8 cellular contexts compared by ENCODE assay signal in genomic region chr9:121074370-121075250, GRCh38. TPM values are rescaled to one million over a fixed set of nuclear protein-coding genes. Genes with fewer than 3 reads are reported as not detected.
A peak's percentile ranks its signal among the peaks of the same experiment; 100 is the strongest.
DNase-seq lines count a peak whose midpoint lies in the region; ATAC-seq and TF ChIP-seq lines count a peak whose summit lies in the region.

Gene CNTRL, plus strand, starts transcription at chr9:121074955. Its CDS starts 13,372 bp downstream, at chr9:121088327.

- peak; percentile 47 for TF ChIP-seq POLR2A in prostate gland (IDR thresholded peaks at IDR 0.05)

- DNase-seq in NCI-H187 (lab: John Stamatoyannopoulos, UW) = peak; percentile 56 to 75
- peak; percentile 86 for DNase-seq in amniotic epithelial cell (ENCODE audit: low read depth)
- DNase-seq in left cardiac atrium = peak; percentile 93
- DNase-seq in prostate gland (ENCODE audit: low spot score) = peak; percentile 87
- peak; percentile 96 for DNase-seq in upper lobe of right lung

- under 1% methylated on average over 61 of the region's 85 CpGs for WGBS in prostate gland

- peak within 1 kb of the TSS; percentile 100 for H3K4me3 Mint-ChIP-seq in T-helper 1 cell treated with Interleukin-12 subunit alpha and Interleukin-12 subunit beta and Interleukin-4 antibody, amounts not matched to agents 30 μg/mL and 1 μg/mL, for 36 hours

- H3K4me3 ChIP-seq in prostate gland = peak within 1 kb of the TSS; percentile 65 to 74
- peak within 1 kb of the TSS; percentile 77 for H3K4me3 ChIP-seq in upper lobe of right lung

- peaks cover 46% of the 10 kb centered on the region for H3K4me1 Mint-ChIP-seq in T-helper 1 cell treated with Interleukin-12 subunit alpha and Interleukin-12 subunit beta and Interleukin-4 antibody, amounts not matched to agents 30 μg/mL and 1 μg/mL, for 36 hours (ENCODE audit: low read depth)

- H3K4me1 ChIP-seq in prostate gland (replicated peaks) (peaks cover 5% of the 10 kb centered on the region), upper lobe of right lung (peaks cover 9% of the 10 kb centered on the region)

- H3K36me3 ChIP-seq in prostate gland = no peaks in the 10 kb centered on the region
- no peaks in the 10 kb centered on the region for H3K36me3 ChIP-seq in upper lobe of right lung

- H3K27me3 ChIP-seq in prostate gland (replicated peaks; ENCODE audit: insufficient read depth) (no peaks in the 10 kb centered on the region), upper lobe of right lung (no peaks in the 10 kb centered on the region)

- H3K36me3 Mint-ChIP-seq in T-helper 1 cell treated with Interleukin-12 subunit alpha and Interleukin-12 subunit beta and Interleukin-4 antibody, amounts not matched to agents 30 μg/mL and 1 μg/mL, for 36 hours (ENCODE audit: low read depth) = peaks cover 1% of the 10 kb centered on the region

- intact Hi-C loops in left cardiac atrium (cut with DNase I) = no loop called here
- intact Hi-C loops in prostate gland (cut with DNase I) = loop anchor here (5.0 to 10.0 kb wide), 4 partner anchors 140 to 317 kb away; partner anchors contain the start of gene PHF19
- intact Hi-C loops in upper lobe of right lung (cut with DNase I) = no loop called here

- H3K9me3 ChIP-seq in prostate gland = no peaks in the 10 kb centered on the region
- no peaks in the 10 kb centered on the region for H3K9me3 ChIP-seq in upper lobe of right lung

- H3K9me3 Mint-ChIP-seq in T-helper 1 cell treated with Interleukin-12 subunit alpha and Interleukin-12 subunit beta and Interleukin-4 antibody, amounts not matched to agents 30 μg/mL and 1 μg/mL, for 36 hours = no peaks in the 10 kb centered on the region

- ATAC-seq in GM18498 (IDR thresholded peaks at IDR 0.05; ENCODE audit: unreplicated experiment) = peak; percentile 65
- ATAC-seq in HG02938 (IDR thresholded peaks at IDR 0.05; ENCODE audit: unreplicated experiment) = peak; percentile 53
- ATAC-seq in left cardiac atrium = peak; percentile 93 to 96
- peak; percentile 94 for ATAC-seq in upper lobe of right lung

- H3K27ac Mint-ChIP-seq in T-helper 1 cell treated with Interleukin-12 subunit alpha and Interleukin-12 subunit beta and Interleukin-4 antibody, amounts not matched to agents 30 μg/mL and 1 μg/mL, for 36 hours = peak within 1 kb of the TSS; percentile 86

- H3K27ac ChIP-seq in prostate gland (peak within 1 kb of the TSS; percentile 88 to 92), upper lobe of right lung (peak within 1 kb of the TSS; percentile 88)

- TF ChIP-seq CTCF in prostate gland (IDR thresholded peaks at IDR 0.05) = peak in 2 of 4 experiments; percentile 3 to 13
- TF ChIP-seq CTCF in upper lobe of right lung (IDR thresholded peaks at IDR 0.05) = no peak

- H3K27me3 Mint-ChIP-seq in T-helper 1 cell treated with Interleukin-12 subunit alpha and Interleukin-12 subunit beta and Interleukin-4 antibody, amounts not matched to agents 30 μg/mL and 1 μg/mL, for 36 hours (ENCODE audit: low read depth) = no peaks in the 10 kb centered on the region

RNA-seq across cellular contexts. Expression of gene CNTRL, which starts in this region (rescaled TPM):
- total RNA-seq in left cardiac atrium (1 to 10 TPM; 4.8 to 5.4 TPM), prostate gland (10 to 100 TPM; 10.3 to 21.9 TPM), upper lobe of right lung (20.3 TPM)

Comparison
In these comparisons a context has a peak if more than half of its experiments do, and no peak if none do; other contexts are left out.
1. Peak in every context shown above with its lines: DNase-seq, ATAC-seq, H3K4me3 ChIP-seq and H3K27ac ChIP-seq.